ENCODE assay signal across 8 cellular contexts in the genomic region with DNA sequence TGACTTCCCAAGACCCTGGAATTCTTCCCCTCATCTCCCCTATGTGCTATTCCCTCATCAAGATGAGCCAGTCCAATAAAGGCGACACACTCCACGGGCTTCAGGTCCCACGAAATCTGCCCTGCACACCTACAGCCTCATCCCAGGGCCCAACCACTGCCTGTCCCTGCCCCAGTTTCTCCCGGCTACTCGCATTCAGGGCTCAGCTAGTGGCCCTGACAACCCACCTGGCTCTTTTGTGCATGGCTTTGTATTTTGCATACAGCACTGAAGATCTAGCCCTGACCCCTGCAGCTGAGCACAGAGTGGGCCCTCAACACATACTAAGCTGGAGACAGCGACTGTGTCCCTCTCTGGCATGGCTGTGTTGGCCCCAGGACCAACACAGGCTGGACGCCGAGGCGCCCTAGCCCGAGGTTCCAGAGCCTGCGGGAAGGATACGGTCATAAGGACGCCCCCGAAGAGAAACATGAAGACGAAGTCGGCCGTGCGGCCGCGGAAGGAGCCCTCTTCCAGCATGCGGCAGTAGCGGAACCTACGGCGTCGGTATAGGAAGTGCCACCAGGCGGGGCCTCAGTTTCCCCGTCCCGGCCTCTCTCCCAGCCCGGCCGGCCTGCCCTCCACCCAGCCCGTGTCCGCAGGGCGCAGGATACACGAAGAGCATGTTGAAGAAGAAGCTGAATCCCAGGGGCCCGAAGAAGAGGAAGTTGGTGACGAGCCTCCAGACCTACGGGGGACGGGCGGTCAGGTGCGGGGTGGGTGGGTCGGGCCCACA. TPM values are rescaled to one million over a fixed set of nuclear protein-coding genes. Genes with fewer than 3 reads are reported as not detected.
A peak's percentile ranks its signal among the peaks of the same experiment; 100 is the strongest.
DNase-seq lines count a peak whose midpoint lies in the region; ATAC-seq and TF ChIP-seq lines count a peak whose summit lies in the region.

No MANE protein-coding gene starts in this region.

- no peak for ATAC-seq in activated CD4-positive, alpha-beta T cell treated with anti-CD3 and anti-CD28 coated beads for 36 hours

- H3K9ac ChIP-seq in KMS-11, result peak overlapping the region; percentile 85

- peaks cover 29% of the 10 kb centered on the region for H3K79me2 ChIP-seq in KMS-11 (ENCODE audit: insufficient read depth, low read depth)

- H3K27ac ChIP-seq in KMS-11, result peak overlapping the region; percentile 73

- peak; percentile 19 for DNase-seq in activated CD4-positive, alpha-beta T cell treated with anti-CD3 and anti-CD28 coated beads for 36 hours
- DNase-seq in activated CD4-positive, alpha-beta T cell treated with anti-CD3 and anti-CD28 coated beads for 4 hours, result no peak
- DNase-seq in chondrocyte (ENCODE audit: low spot score) (peak; percentile 89), osteocyte (ENCODE audit: extremely low spot score, unreplicated experiment) (no peak), glomerular visceral epithelial cell (ENCODE audit: extremely low spot score) (no peak), NCI-H526 treated with DMSO at 0.1 percent for 48 hours (lab: John Stamatoyannopoulos, UW) (no peak), NCI-H1092 treated with DMSO at 0.1 percent for 48 hours (lab: John Stamatoyannopoulos, UW) (no peak)

- no peak overlapping the region for H3K4me3 ChIP-seq in KMS-11 (IDR thresholded peaks at IDR 0.05; ENCODE audit: insufficient read depth, low read depth, low read length)

- H3K27ac Mint-ChIP-seq in activated CD4-positive, alpha-beta T cell treated with anti-CD3 and anti-CD28 coated beads for 36 hours, result peak overlapping the region; percentile 80
- H3K27ac Mint-ChIP-seq in chondrocyte (ENCODE audit: unreplicated experiment) (peak overlapping the region; percentile 83), osteocyte (ENCODE audit: unreplicated experiment) (peak overlapping the region; percentile 63)

- H3K36me3 ChIP-seq in KMS-11 (ENCODE audit: insufficient read depth), result no peaks in the 10 kb centered on the region

- H3K36me3 Mint-ChIP-seq in activated CD4-positive, alpha-beta T cell treated with anti-CD3 and anti-CD28 coated beads for 36 hours (ENCODE audit: low read depth), result no peaks in the 10 kb centered on the region
- H3K36me3 Mint-ChIP-seq in chondrocyte (ENCODE audit: low read depth) (peaks cover 6% of the 10 kb centered on the region), osteocyte (ENCODE audit: unreplicated experiment) (peaks cover 7% of the 10 kb centered on the region)

- H3K4me1 Mint-ChIP-seq in activated CD4-positive, alpha-beta T cell treated with anti-CD3 and anti-CD28 coated beads for 36 hours, result peaks cover 19% of the 10 kb centered on the region
- H3K4me1 Mint-ChIP-seq in chondrocyte (ENCODE audit: low read depth) (peaks cover 39% of the 10 kb centered on the region), osteocyte (ENCODE audit: unreplicated experiment) (peaks cover 20% of the 10 kb centered on the region)

- CTCF ChIA-PET in activated CD4-positive, alpha-beta T cell treated with anti-CD3 and anti-CD28 coated beads for 36 hours (lab: Charles Lee), result interaction anchor here (0.8 to 1.1 kb wide), 2 partner anchors 12 to 19 kb away, joined by 3 to 4 read pairs; partner anchors contain the start of gene SLC2A11

- peaks cover 2% of the 10 kb centered on the region for H3K27me3 Mint-ChIP-seq in activated CD4-positive, alpha-beta T cell treated with anti-CD3 and anti-CD28 coated beads for 36 hours
- no peaks in the 10 kb centered on the region for H3K27me3 Mint-ChIP-seq in chondrocyte (ENCODE audit: low read depth)
- H3K27me3 Mint-ChIP-seq in osteocyte (ENCODE audit: unreplicated experiment), result no peaks in the 10 kb centered on the region

- no peaks in the 10 kb centered on the region for H3K27me3 ChIP-seq in KMS-11 (ENCODE audit: insufficient read depth, low read depth)

- POLR2A ChIA-PET in activated CD4-positive, alpha-beta T cell treated with anti-CD3 and anti-CD28 coated beads for 36 hours (lab: Charles Lee), result interaction anchor here (0.9 kb wide), 1 partner anchor 19 kb away, joined by 3 read pairs; the partner anchor contains the start of gene SLC2A11

- peaks cover 59% of the 10 kb centered on the region for H3K4me1 ChIP-seq in KMS-11 (ENCODE audit: low read depth, poor library complexity, severe bottlenecking)

- H3K9me3 Mint-ChIP-seq in activated CD4-positive, alpha-beta T cell treated with anti-CD3 and anti-CD28 coated beads for 36 hours (ENCODE audit: low read depth), result no peaks in the 10 kb centered on the region
- H3K9me3 Mint-ChIP-seq in chondrocyte (ENCODE audit: low read depth) (no peaks in the 10 kb centered on the region), osteocyte (ENCODE audit: unreplicated experiment) (no peaks in the 10 kb centered on the region)

- H2AFZ ChIP-seq in KMS-11 (ENCODE audit: low read depth), result no peak overlapping the region

- TF ChIP-seq CTCF in KMS-11 (conservative IDR thresholded peaks at IDR 0.05; ENCODE audit: low read depth, low read length), result no peak
- TF ChIP-seq CTCF in chondrocyte (IDR thresholded peaks at IDR 0.05), result no peak
- TF ChIP-seq CTCF in osteocyte (IDR thresholded peaks at IDR 0.05), result no peak

- peak overlapping the region; percentile 76 for H3K4me2 ChIP-seq in KMS-11

- intact Hi-C loops in activated CD4-positive, alpha-beta T cell treated with anti-CD3 and anti-CD28 coated beads for 36 hours (cut with DNase I, micrococcal nuclease), result loop anchor here (2.0 to 10.0 kb wide), 2 partner anchors 51 to 623 kb away; partner anchors contain the start of gene SMARCB1 (in 1 of the 2)

- H4K20me1 ChIP-seq in KMS-11 (ENCODE audit: insufficient read depth), result no peaks in the 10 kb centered on the region

- H3K4me3 Mint-ChIP-seq in activated CD4-positive, alpha-beta T cell treated with anti-CD3 and anti-CD28 coated beads for 36 hours, result peak overlapping the region; percentile 83
- H3K4me3 Mint-ChIP-seq in chondrocyte (ENCODE audit: unreplicated experiment) (peak overlapping the region; percentile 77), osteocyte (ENCODE audit: unreplicated experiment) (peak overlapping the region; percentile 74)

RNA-seq across cellular contexts. Expression of gene DERL3, which starts 0.7 kb away (rescaled TPM):
- total RNA-seq in activated CD4-positive, alpha-beta T cell treated with anti-CD3 and anti-CD28 coated beads for 36 hours, result 1 to 10 TPM; 5.2 to 5.7 TPM
- total RNA-seq in chondrocyte (1.3 to 4.6 TPM (median 2.0 TPM) in 3 replicates), osteocyte (0.52 and 0.56 TPM in 2 replicates)

RNA-seq across cellular contexts. Expression of gene SLC2A11, which starts 19.6 kb away (rescaled TPM):
- 1 to 10 TPM; 7.6 to 7.7 TPM for total RNA-seq in activated CD4-positive, alpha-beta T cell treated with anti-CD3 and anti-CD28 coated beads for 36 hours
- total RNA-seq in chondrocyte, result 14.5 to 14.9 TPM (median 14.8 TPM) in 3 replicates
- 19.0 and 22.6 TPM in 2 replicates for total RNA-seq in osteocyte

RNA-seq across cellular contexts. Expression of gene SMARCB1, which starts 51.3 kb away (rescaled TPM):
- total RNA-seq in activated CD4-positive, alpha-beta T cell treated with anti-CD3 and anti-CD28 coated beads for 36 hours, result 10 to 100 TPM; 78.2 to 95.2 TPM
- 102 to 133 TPM (median 114 TPM) in 3 replicates for total RNA-seq in chondrocyte
- 126 and 127 TPM in 2 replicates for total RNA-seq in osteocyte

RNA-seq across cellular contexts. Expression of gene MIF, which starts 56.1 kb away (rescaled TPM):
- 1,000 to 10,000 TPM; 1,478 to 1,739 TPM for total RNA-seq in activated CD4-positive, alpha-beta T cell treated with anti-CD3 and anti-CD28 coated beads for 36 hours
- total RNA-seq in chondrocyte, result 466 to 518 TPM (median 502 TPM) in 3 replicates
- 354 and 363 TPM in 2 replicates for total RNA-seq in osteocyte

Comparison
In these comparisons a context has a peak if more than half of its experiments do, and no peak if none do; other contexts are left out.
1. DNase-seq: peak in activated CD4-positive, alpha-beta T cell treated with anti-CD3 and anti-CD28 coated beads for 36 hours (single experiment) and chondrocyte (single experiment); none in activated CD4-positive, alpha-beta T cell treated with anti-CD3 and anti-CD28 coated beads for 4 hours (0 of 2), osteocyte (single experiment), glomerular visceral epithelial cell (single experiment), NCI-H526 treated with DMSO at 0.1 percent for 48 hours (single experiment) and NCI-H1092 treated with DMSO at 0.1 percent for 48 hours (single experiment).
2. Peak in every context shown above with its lines, with median percentiles within 50 percentile points of each other: H3K27ac Mint-ChIP-seq and H3K4me3 Mint-ChIP-seq.